17 cellular contexts compared by ENCODE assay signal in genomic region chr2:152186257-152186656, GRCh38. TPM values are rescaled to one million over a fixed set of nuclear protein-coding genes. Genes with fewer than 3 reads are reported as not detected.
A peak's percentile ranks its signal among the peaks of the same experiment; 100 is the strongest.
DNase-seq lines count a peak whose midpoint lies in the region; ATAC-seq and TF ChIP-seq lines count a peak whose summit lies in the region.
"Had no signal": no experiment of that assay in that cellular context is flagged by ENCODE, and none has a peak within 500 bp of the region (broad histone marks: within the 10 kb centered on the region; RNA-seq: fewer than 3 reads in every experiment).

No MANE protein-coding gene starts in this region.

- H3K4me2 ChIP-seq in mesenchymal stem cell (ENCODE audit: low read length, poor library complexity, severe bottlenecking): no peak overlapping the region

- no peak overlapping the region for H2BK15ac ChIP-seq in mesenchymal stem cell (ENCODE audit: low read depth, poor library complexity, severe bottlenecking)

- H2AFZ ChIP-seq in mesenchymal stem cell (ENCODE audit: low read depth, low read length): no peak overlapping the region

- no peak for TF ChIP-seq POLR2A in GM18505 (IDR thresholded peaks at IDR 0.05; ENCODE audit: borderline replicate concordance, extremely low read depth, insufficient read depth, insufficient read length)

- no peak overlapping the region for H2AK5ac ChIP-seq in mesenchymal stem cell (ENCODE audit: low read length, severe bottlenecking)

- H3K36me3 ChIP-seq in brain microvascular endothelial cell (replicated peaks) (no peaks in the 10 kb centered on the region), mesenchymal stem cell (ENCODE audit: control insufficient read depth in 1 of 2, insufficient read depth in 2 of 2, low read depth in 1 of 2, low read length in 2 of 2) (no peaks in the 10 kb centered on the region)

- no peak overlapping the region for H2BK12ac ChIP-seq in mesenchymal stem cell (ENCODE audit: low read length in 2 of 2)

- H3K27me3 ChIP-seq in brain microvascular endothelial cell (replicated peaks): no peaks in the 10 kb centered on the region
- H3K27me3 ChIP-seq in mesenchymal stem cell (ENCODE audit: control insufficient read depth in 1 of 2, insufficient read depth in 1 of 2, low read length in 2 of 2): no peaks in the 10 kb centered on the region

- 90% methylated on average over 1 of the region's 3 CpGs for WGBS in mesenchymal stem cell

- H3K9ac ChIP-seq in mesenchymal stem cell (ENCODE audit: low read length): no peak overlapping the region

- H4K91ac ChIP-seq in mesenchymal stem cell (ENCODE audit: low read length): no peak overlapping the region

- in situ Hi-C loops in brain microvascular endothelial cell (cut with HindIII; ENCODE audit: low pct_ligation_motif_present, low sequenced_read_pairs): loop anchor here (25.0 kb wide), 1 partner anchor 451 kb away; no protein-coding TSS in a partner anchor

- no peaks in the 10 kb centered on the region for H3K79me1 ChIP-seq in mesenchymal stem cell (replicated peaks; ENCODE audit: low read length, poor library complexity, severe bottlenecking)

- peaks cover 4 to 5% of the 10 kb centered on the region in 2 donors for H3K9me3 Mint-ChIP-seq in activated naive CD4-positive, alpha-beta T cell treated with anti-CD3 and anti-CD28 coated beads, Interleukin-2, amount 50 U/mL, for 72 hours

- H3K9me3 ChIP-seq in mesenchymal stem cell (ENCODE audit: control insufficient read depth, low read length): no peaks in the 10 kb centered on the region

- H3K4me3 ChIP-seq in brain microvascular endothelial cell (ENCODE audit: low read depth, low read length): no peak overlapping the region
- no peak overlapping the region for H3K4me3 ChIP-seq in mesenchymal stem cell (ENCODE audit: insufficient read depth in 1 of 2, low read depth in 1 of 2, low read length in 2 of 2)

- no peak overlapping the region for H3K4ac ChIP-seq in mesenchymal stem cell (ENCODE audit: low read depth in 1 of 2, low read length in 2 of 2)

- no peak overlapping the region for H3K27ac ChIP-seq in brain microvascular endothelial cell
- H3K27ac ChIP-seq in mesenchymal stem cell (ENCODE audit: low read length, poor library complexity, severe bottlenecking): no peak overlapping the region
- H3K27ac ChIP-seq: HL-60 had no signal

- H4K8ac ChIP-seq in mesenchymal stem cell (ENCODE audit: low read length): no peak overlapping the region

- DNase-seq in ELR (ENCODE audit: low read depth) (peak; percentile 16), NOMO-1 treated with DMSO at 0.1 percent for 48 hours (lab: John Stamatoyannopoulos, UW; ENCODE audit: unreplicated experiment) (peak; percentile 53), brain microvascular endothelial cell (peak; percentile 36), mesenchymal stem cell (peak; percentile 62)
- DNase-seq in activated naive CD4-positive, alpha-beta T cell treated with anti-CD3 and anti-CD28 coated beads, Interleukin-2, amount 50 U/mL, for 72 hours (ENCODE audit: low spot score in 2 of 2): no peak
- DNase-seq: ACHN, AML-193, NCI-H1048, NCI-H1436 treated with DMSO at 0.1 percent for 48 hours, NCI-H2081, NCI-H510A treated with DMSO at 0.1 percent for 48 hours, SHP77 treated with DMSO at 0.1 percent for 48 hours had no signal

- peaks cover 7 to 11% of the 10 kb centered on the region in 2 donors for H3K36me3 Mint-ChIP-seq in activated naive CD4-positive, alpha-beta T cell treated with anti-CD3 and anti-CD28 coated beads, Interleukin-2, amount 50 U/mL, for 72 hours
- H3K36me3 Mint-ChIP-seq: CD14-positive monocyte had no signal

- no peak overlapping the region for H2BK120ac ChIP-seq in mesenchymal stem cell (ENCODE audit: low read depth, low read length)

- H2BK5ac ChIP-seq in mesenchymal stem cell (ENCODE audit: low read depth, low read length, poor library complexity, severe bottlenecking): no peak overlapping the region

- no peak overlapping the region for H3K27ac Mint-ChIP-seq in activated naive CD4-positive, alpha-beta T cell treated with anti-CD3 and anti-CD28 coated beads, Interleukin-2, amount 50 U/mL, for 72 hours

- H3K4me1 ChIP-seq in mesenchymal stem cell (ENCODE audit: control insufficient read depth, insufficient read depth, low read depth, low read length): no peaks in the 10 kb centered on the region

- ATAC-seq in GM18498 (IDR thresholded peaks at IDR 0.05; ENCODE audit: unreplicated experiment) (no peak), GM18505 (IDR thresholded peaks at IDR 0.05; ENCODE audit: unreplicated experiment) (no peak)
- no peak for ATAC-seq in activated naive CD4-positive, alpha-beta T cell treated with anti-CD3 and anti-CD28 coated beads, Interleukin-2, amount 50 U/mL, for 72 hours
- ATAC-seq: HCT116 had no signal

- no peak overlapping the region for H3K18ac ChIP-seq in mesenchymal stem cell (ENCODE audit: low read depth in 1 of 2, low read length in 2 of 2)

- no peak for TF ChIP-seq CTCF in brain microvascular endothelial cell (IDR thresholded peaks at IDR 0.05; ENCODE audit: low read depth, low read length, missing control alignments)

- no peak overlapping the region for H3K23ac ChIP-seq in mesenchymal stem cell (ENCODE audit: low read length in 2 of 2)

- no peak overlapping the region for H3K14ac ChIP-seq in mesenchymal stem cell (ENCODE audit: low read length in 2 of 2)

RNA-seq across cellular contexts. Expression of gene STAM2, which starts 10.7 kb away (rescaled TPM):
- polyA plus RNA-seq in mesenchymal stem cell (2013, experiment 1 of 2): 18.9 TPM
- 20.5 TPM for polyA plus RNA-seq in mesenchymal stem cell (2013, experiment 2 of 2)
- total RNA-seq in activated naive CD4-positive, alpha-beta T cell treated with anti-CD3 and anti-CD28 coated beads, Interleukin-2, amount 50 U/mL, for 72 hours: 10 to 100 TPM; 12.2 to 13.3 TPM

Comparison
In these comparisons a context has a peak if more than half of its experiments do, and no peak if none do; other contexts are left out.
1. DNase-seq: peak in ELR (single experiment), NOMO-1 treated with DMSO at 0.1 percent for 48 hours (single experiment), brain microvascular endothelial cell (single experiment) and mesenchymal stem cell (single experiment); none in activated naive CD4-positive, alpha-beta T cell treated with anti-CD3 and anti-CD28 coated beads, Interleukin-2, amount 50 U/mL, for 72 hours (0 of 2).